Comparison of ENCODE assay signal across 8 cellular contexts in the genomic region with DNA sequence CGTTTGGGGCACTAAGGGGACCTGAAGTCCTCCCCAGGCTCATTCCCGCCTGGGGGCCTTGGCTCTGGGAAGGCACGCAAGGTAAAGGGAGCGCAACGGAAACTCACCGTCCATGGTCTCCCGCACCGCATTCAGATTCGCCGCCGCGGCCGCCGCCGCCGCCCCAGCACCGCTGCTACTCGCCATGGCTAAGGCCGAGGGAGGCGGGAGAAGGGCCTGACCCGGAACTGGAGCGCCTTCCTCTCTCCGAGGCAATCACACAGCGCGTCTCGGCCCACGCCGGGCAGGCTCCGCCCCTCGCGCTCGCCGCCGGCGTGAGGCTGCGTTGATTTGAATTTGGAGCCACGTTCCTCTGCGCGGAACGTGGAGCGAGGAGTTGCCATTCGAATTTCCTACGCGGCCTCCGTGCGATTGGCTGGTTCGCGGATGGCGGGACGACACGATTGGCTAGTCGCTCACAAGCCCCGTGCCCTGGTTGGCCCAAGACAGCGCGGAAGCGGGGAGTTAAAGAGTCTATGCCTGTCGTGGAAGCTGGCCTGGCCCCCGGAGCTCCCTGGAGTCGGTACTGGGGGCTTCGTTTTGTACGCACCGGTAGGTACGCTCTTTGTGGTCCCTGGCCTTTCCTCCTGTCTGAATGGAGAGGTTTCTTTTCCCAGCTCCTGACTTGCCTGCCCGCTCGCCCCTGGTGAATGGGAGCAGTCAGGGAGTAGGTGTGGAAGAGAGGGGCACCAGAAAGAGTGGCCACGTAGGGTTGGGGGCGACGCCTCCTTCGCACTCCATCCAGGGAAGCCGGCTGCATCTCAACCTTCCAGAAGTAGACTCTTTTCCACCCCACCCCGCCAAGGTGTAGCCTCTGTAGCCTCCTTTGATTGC. TPM values are rescaled to one million over a fixed set of nuclear protein-coding genes. Genes with fewer than 3 reads are reported as not detected.
A peak's percentile ranks its signal among the peaks of the same experiment; 100 is the strongest.
DNase-seq lines count a peak whose midpoint lies in the region; ATAC-seq, FAIRE-seq and TF ChIP-seq lines count a peak whose summit lies in the region.

BORA (plus strand) TSS at position 507 of the 873 bp plus-strand sequence. CDS start 1,018 bp downstream, outside the sequence.
A gene with protein sequence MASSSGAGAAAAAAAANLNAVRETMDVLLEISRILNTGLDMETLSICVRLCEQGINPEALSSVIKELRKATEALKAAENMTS (minus strand): TSS at position 213 of the 873 bp plus-strand sequence. CDS start 27 bp downstream, at position 186.

- FAIRE-seq in colon (lab: Jason Lieb, UNC): peak; percentile 80

- H3K9ac ChIP-seq in BLaER1 treated with 17β-estradiol and CSF1 and Interleukin-3, amounts not matched to agents 10 nM and 100 nM: peak within 1 kb of the TSS; percentile 84 to 93 (median 88)

- peaks cover 14 to 69% (median 60%) of the 10 kb centered on the region in 11 experiments; a peak in 21 of 22 replicates for H3K36me3 ChIP-seq in BLaER1 treated with 17β-estradiol and CSF1 and Interleukin-3, amounts not matched to agents 10 nM and 100 nM
- H3K36me3 ChIP-seq in kidney epithelial cell (ENCODE audit: control insufficient read depth, insufficient read depth, low read length): no peaks in the 10 kb centered on the region

- DNase-seq in NCI-H526 (lab: John Stamatoyannopoulos, UW): peak; percentile 99
- DNase-seq in activated CD4-positive, alpha-beta T cell treated with anti-CD3 and anti-CD28 coated beads for 4 hours: peak; percentile 93
- peak; percentile 90 for DNase-seq in kidney epithelial cell (ENCODE audit: low read depth)
- DNase-seq in stimulated activated CD4-positive, alpha-beta T cell treated with anti-CD3 and anti-CD28 coated beads, Interleukin-15, amount 100 ng/mL, for 48 hours (ENCODE audit: low read depth in 2 of 2): peak; percentile 92

- ATAC-seq in GM19328 (IDR thresholded peaks at IDR 0.05; ENCODE audit: unreplicated experiment): peak; percentile 95
- peak; percentile 96 for ATAC-seq in HG03469 (IDR thresholded peaks at IDR 0.05; ENCODE audit: unreplicated experiment)

- H3K27ac ChIP-seq in BLaER1 treated with 17β-estradiol and CSF1 and Interleukin-3, amounts not matched to agents 10 nM and 100 nM: peak within 1 kb of the TSS; percentile 65 to 91 (median 88); a peak in 21 of 22 replicates

- no peak for TF ChIP-seq CTCF in kidney epithelial cell (IDR thresholded peaks at IDR 0.05; ENCODE audit: insufficient read depth, low read length, poor library complexity, severe bottlenecking)

- H3K27me3 ChIP-seq in BLaER1 treated with 17β-estradiol and CSF1 and Interleukin-3, amounts not matched to agents 10 nM and 100 nM: no peaks in the 10 kb centered on the region
- H3K27me3 ChIP-seq in kidney epithelial cell (ENCODE audit: control insufficient read depth, insufficient read depth, low read length): no peaks in the 10 kb centered on the region

- peaks cover 15 to 38% (median 29%) of the 10 kb centered on the region in 10 experiments for H3K4me1 ChIP-seq in BLaER1 treated with 17β-estradiol and CSF1 and Interleukin-3, amounts not matched to agents 10 nM and 100 nM

- H3K4me2 ChIP-seq in BLaER1 treated with 17β-estradiol and CSF1 and Interleukin-3, amounts not matched to agents 10 nM and 100 nM: peak within 1 kb of the TSS; percentile 86 to 98 (median 93)

- peaks cover 0 to 13% (median 3%) of the 10 kb centered on the region in 11 experiments; a peak in 8 of 22 replicates for H4K20me1 ChIP-seq in BLaER1 treated with 17β-estradiol and CSF1 and Interleukin-3, amounts not matched to agents 10 nM and 100 nM

- peak within 1 kb of the TSS; percentile 78 to 94 (median 85) for H3K4me3 ChIP-seq in BLaER1 treated with 17β-estradiol and CSF1 and Interleukin-3, amounts not matched to agents 10 nM and 100 nM
- H3K4me3 ChIP-seq in kidney epithelial cell (ENCODE audit: low read depth, low read length): peak within 1 kb of the TSS; percentile 74

- peaks cover 0 to 17% (median under 1%) of the 10 kb centered on the region in 11 experiments; a peak in 8 of 22 replicates for H3K9me3 ChIP-seq in BLaER1 treated with 17β-estradiol and CSF1 and Interleukin-3, amounts not matched to agents 10 nM and 100 nM (replicated peaks in 1 of 11)

RNA-seq across cellular contexts. Expression of gene BORA, which starts in this region (rescaled TPM):
- 4.4 and 12.3 TPM in 2 replicates for total RNA-seq in kidney epithelial cell

RNA-seq across cellular contexts. Expression of the second gene that starts in this region (rescaled TPM):
- total RNA-seq in kidney epithelial cell: 12.7 and 18.0 TPM in 2 replicates

Comparison
In these comparisons a context has a peak if more than half of its experiments do, and no peak if none do; other contexts are left out.
1. Peak in every context shown above with its lines: DNase-seq, ATAC-seq, H3K4me3 ChIP-seq and H3K27ac ChIP-seq.